Comparison of ENCODE assay signal across 9 cellular contexts in genomic region chr18:3624546-3624817, GRCh38.
DNase-seq lines count a peak whose midpoint lies in the region; ATAC-seq and TF ChIP-seq lines count a peak whose summit lies in the region.
"Had no signal": no experiment of that assay in that cellular context is flagged by ENCODE, and none has a peak within 500 bp of the region (broad histone marks: within the 10 kb centered on the region; RNA-seq: fewer than 3 reads in every experiment).

No MANE protein-coding gene starts in this region.

- TF ChIP-seq CTCF in spleen (IDR thresholded peaks at IDR 0.05 in 8 of 11, conservative IDR thresholded peaks at IDR 0.05 in 3 of 11) (no peak), foreskin fibroblast (IDR thresholded peaks at IDR 0.05; ENCODE audit: low read depth, low read length) (no peak)

- H3K27me3 ChIP-seq in HUES6 (ENCODE audit: control insufficient read depth, insufficient read depth, low read length) (no peaks in the 10 kb centered on the region), right cardiac atrium (ENCODE audit: control insufficient read depth, insufficient read depth) (no peaks in the 10 kb centered on the region), spleen (replicated peaks in 1 of 7) (no peaks in the 10 kb centered on the region)

- H3K27ac ChIP-seq in HUES6 (ENCODE audit: low read depth, low read length) (peak overlapping the region; percentile 90), right cardiac atrium (ENCODE audit: low read length) (peak overlapping the region; percentile 74), spleen (peak overlapping the region in 7 of 8 donors; percentile 67 to 85 (median 77))

- peaks cover 37% of the 10 kb centered on the region for H3K4me1 Mint-ChIP-seq in activated CD8-positive, alpha-beta T cell treated with anti-CD3 and anti-CD28 coated beads, Interleukin-2, amount 10 ng/mL, durations not matched to agents 7 days and 5 days (ENCODE audit: low read depth)

- intact Hi-C loops in right cardiac atrium (cut with DNase I): no loop called here
- intact Hi-C loops in spleen (cut with DNase I; ENCODE audit: low total_unique reads): no loop called here

- H3K9me3 ChIP-seq in HUES6 (ENCODE audit: control insufficient read depth, insufficient read depth, low read depth, low read length) (no peaks in the 10 kb centered on the region), right cardiac atrium (ENCODE audit: control insufficient read depth, low read length) (no peaks in the 10 kb centered on the region), spleen (no peaks in the 10 kb centered on the region)

- TF ChIP-seq POLR2A in spleen (IDR thresholded peaks at IDR 0.05): no peak

- H3K36me3 ChIP-seq in HUES6 (ENCODE audit: control insufficient read depth, insufficient read depth, low read length) (no peaks in the 10 kb centered on the region), spleen (no peaks in the 10 kb centered on the region)

- peak overlapping the region; percentile 74 for H3K27ac Mint-ChIP-seq in activated CD8-positive, alpha-beta T cell treated with anti-CD3 and anti-CD28 coated beads, Interleukin-2, amount 10 ng/mL, durations not matched to agents 7 days and 5 days

- peak overlapping the region; percentile 6 for H3K4me3 Mint-ChIP-seq in activated CD8-positive, alpha-beta T cell treated with anti-CD3 and anti-CD28 coated beads, Interleukin-2, amount 10 ng/mL, durations not matched to agents 7 days and 5 days

- no peaks in the 10 kb centered on the region for H3K9me3 Mint-ChIP-seq in activated CD8-positive, alpha-beta T cell treated with anti-CD3 and anti-CD28 coated beads, Interleukin-2, amount 10 ng/mL, durations not matched to agents 7 days and 5 days (ENCODE audit: insufficient read depth)

- H3K4me1 ChIP-seq in HUES6 (ENCODE audit: control insufficient read depth, insufficient read depth, low read length): peaks cover 36% of the 10 kb centered on the region
- H3K4me1 ChIP-seq in right cardiac atrium (ENCODE audit: control insufficient read depth, insufficient read depth, low read length): peaks cover 7% of the 10 kb centered on the region
- peaks cover 4 to 27% (median 12%) of the 10 kb centered on the region in 6 donors for H3K4me1 ChIP-seq in spleen

- CTCF ChIA-PET in activated CD8-positive, alpha-beta T cell treated with anti-CD3 and anti-CD28 coated beads, Interleukin-2, amount 10 ng/mL, durations not matched to agents 7 days and 5 days (lab: Charles Lee): interaction anchor here (1.1 to 1.3 kb wide), 2 partner anchors 30 to 328 kb away, joined by 3 read pairs; no protein-coding TSS in a partner anchor

- H3K4me3 ChIP-seq in HUES6 (ENCODE audit: low read depth, low read length) (peak overlapping the region; percentile 17; the same call in 1 of the 2 replicates), right cardiac atrium (ENCODE audit: low read length) (no peak overlapping the region), spleen (no peak overlapping the region), foreskin fibroblast (ENCODE audit: low read depth in 1 of 2, low read length in 2 of 2) (peak overlapping the region in 1 of 2 donors; percentile 15)

- ATAC-seq in activated CD8-positive, alpha-beta T cell treated with anti-CD3 and anti-CD28 coated beads, Interleukin-2, amount 10 ng/mL, durations not matched to agents 7 days and 5 days: no peak
- ATAC-seq in right cardiac atrium: no peak

- H3K9ac ChIP-seq in HUES6 (ENCODE audit: low read length): peak overlapping the region; percentile 75

- no peak for DNase-seq in activated CD8-positive, alpha-beta T cell treated with anti-CD3 and anti-CD28 coated beads, Interleukin-2, amount 10 ng/mL, durations not matched to agents 7 days and 5 days
- DNase-seq in right cardiac atrium: no peak
- no peak for DNase-seq in spleen
- DNase-seq in NCI-H510A treated with DMSO at 0.1 percent for 48 hours (lab: John Stamatoyannopoulos, UW): no peak
- no peak for DNase-seq in COLO829 (ENCODE audit: low spot score)
- DNase-seq in foreskin fibroblast: no peak
- no peak for DNase-seq in NCI-H1092 treated with DMSO at 0.1 percent for 48 hours (lab: John Stamatoyannopoulos, UW)
- DNase-seq: NCI-H446 treated with DMSO at 0.1 percent for 48 hours had no signal

- no peaks in the 10 kb centered on the region for H3K27me3 Mint-ChIP-seq in activated CD8-positive, alpha-beta T cell treated with anti-CD3 and anti-CD28 coated beads, Interleukin-2, amount 10 ng/mL, durations not matched to agents 7 days and 5 days (ENCODE audit: low read depth)

- POLR2A ChIA-PET in activated CD8-positive, alpha-beta T cell treated with anti-CD3 and anti-CD28 coated beads, Interleukin-2, amount 10 ng/mL, durations not matched to agents 7 days and 5 days (lab: Charles Lee): interaction anchor here (1.0 to 1.2 kb wide), 2 partner anchors 18 to 31 kb away, joined by 3 to 4 read pairs; no protein-coding TSS in a partner anchor

- H3K36me3 Mint-ChIP-seq in activated CD8-positive, alpha-beta T cell treated with anti-CD3 and anti-CD28 coated beads, Interleukin-2, amount 10 ng/mL, durations not matched to agents 7 days and 5 days (ENCODE audit: low read depth): no peaks in the 10 kb centered on the region
